ENCODE assay signal across 12 cellular contexts in genomic region chr7:29528526-29528925, GRCh38. TPM values are rescaled to one million over a fixed set of nuclear protein-coding genes. Genes with fewer than 3 reads are reported as not detected.
"Had no signal": no experiment of that assay in that cellular context is flagged by ENCODE, and none has a peak within 500 bp of the region (broad histone marks: within the 10 kb centered on the region; RNA-seq: fewer than 3 reads in every experiment).

No MANE protein-coding gene starts in this region.

RNA-seq across cellular contexts. Expression of gene PRR15, which starts 35.1 kb away (rescaled TPM):
- total RNA-seq: activated CD4-positive, alpha-beta memory T cell treated with anti-CD3 and anti-CD28 coated beads for 36 hours; activated CD4-positive, alpha-beta T cell treated with anti-CD3 and anti-CD28 coated beads for 36 hours; activated CD4-positive, alpha-beta T cell treated with anti-CD3 and anti-CD28 coated beads, Interleukin-2, amount 10 ng/mL, durations not matched to agents 24 days and 14 days; activated CD8-positive, alpha-beta memory T cell treated with anti-CD3 and anti-CD28 coated beads for 36 hours; activated CD8-positive, alpha-beta memory T cell treated with anti-CD3 and anti-CD28 coated beads, Interleukin-2, amount 10 ng/mL, durations not matched to agents 7 days and 5 days; activated CD8-positive, alpha-beta T cell treated with anti-CD3 and anti-CD28 coated beads, Interleukin-2, amount 10 ng/mL, durations not matched to agents 7 days and 5 days; activated naive CD4-positive, alpha-beta T cell treated with anti-CD3 and anti-CD28 coated beads for 36 hours; activated naive CD8-positive, alpha-beta T cell treated with anti-CD3 and anti-CD28 coated beads for 36 hours; activated T-helper 1 cell treated with anti-CD3 and anti-CD28 coated beads, Interleukin-12 subunit alpha, Interleukin-12 subunit beta, Interleukin-2, Interleukin-4 antibody, amounts not matched to agents 30 ng/mL and 10 ng/mL and 1 ng/mL, durations not matched to agents 14 hours and 24 hours and 36 hours; activated T-helper 2 cell treated with anti-CD3 and anti-CD28 coated beads, Interferon-gamma antibody, Interleukin-2, Interleukin-4, amounts not matched to agents 10 μg/mL and 5 μg/mL and 100 μg/mL, durations not matched to agents 14 hours and 24 hours and 36 hours; fibroblast of lung; T-helper 17 cell had no signal
- polyA plus RNA-seq: fibroblast of lung had no signal
